Comparison of ENCODE assay signal across 8 cellular contexts in genomic region chr7:78510580-78511188, GRCh38.
DNase-seq lines count a peak whose midpoint lies in the region; ATAC-seq, FAIRE-seq and TF ChIP-seq lines count a peak whose summit lies in the region.

No MANE protein-coding gene starts in this region.

- H3K9me3 ChIP-seq in neural progenitor cell (ENCODE audit: low read depth), result no peaks in the 10 kb centered on the region

- peaks cover 5% of the 10 kb centered on the region for H3K27me3 Mint-ChIP-seq in neural progenitor cell (ENCODE audit: insufficient read depth, low read depth)

- H3K4me1 ChIP-seq in neural progenitor cell, result no peaks in the 10 kb centered on the region

- no peak overlapping the region for H2AFZ ChIP-seq in neural progenitor cell (replicated peaks)

- H3F3A ChIP-seq in neural progenitor cell (ENCODE audit: low read depth), result no peaks in the 10 kb centered on the region

- no peaks in the 10 kb centered on the region for H4K20me1 ChIP-seq in neural progenitor cell (ENCODE audit: low read depth)

- peak; percentile 26 for DNase-seq in A172 (ENCODE audit: low spot score)
- peak; percentile 5 for DNase-seq in GM12891 (ENCODE audit: insufficient read length, low spot score)
- DNase-seq in NOMO-1 treated with DMSO at 0.1 percent for 48 hours (lab: John Stamatoyannopoulos, UW; ENCODE audit: unreplicated experiment), result peak; percentile 77
- DNase-seq in erythroblast (lab: John Stamatoyannopoulos, UW), result peak; percentile 6 to 19
- DNase-seq in neural progenitor cell (ENCODE audit: low spot score), result peak; percentile 62
- no peak for DNase-seq in GF-D8 (lab: John Stamatoyannopoulos, UW)

- no peak overlapping the region for H3K4me3 Mint-ChIP-seq in neural progenitor cell

- peaks cover 3% of the 10 kb centered on the region for H3K4me1 Mint-ChIP-seq in neural progenitor cell

- peak; percentile 81 for TF ChIP-seq CTCF in neural progenitor cell (IDR thresholded peaks at IDR 0.05)

- no peak overlapping the region for H3K9ac ChIP-seq in neural progenitor cell

- H3K27ac Mint-ChIP-seq in neural progenitor cell, result no peak overlapping the region

- no peaks in the 10 kb centered on the region for H3K36me3 Mint-ChIP-seq in neural progenitor cell

- H3K4me2 ChIP-seq in neural progenitor cell, result no peak overlapping the region

- ATAC-seq in HG03280 (IDR thresholded peaks at IDR 0.05; ENCODE audit: unreplicated experiment) (peak; percentile 81), GM19023 (IDR thresholded peaks at IDR 0.05; ENCODE audit: unreplicated experiment) (no peak)

- H3K9me3 Mint-ChIP-seq in neural progenitor cell, result no peaks in the 10 kb centered on the region

- TF ChIP-seq POLR2A in GM12891 (IDR thresholded peaks at IDR 0.05; ENCODE audit: low read depth, low read length), result no peak
- no peak for TF ChIP-seq POLR2A in erythroblast (IDR thresholded peaks at IDR 0.05; ENCODE audit: low read length)

- no peak for FAIRE-seq in GM12891 (lab: Jason Lieb, UNC)

- H3K36me3 ChIP-seq in neural progenitor cell, result no peaks in the 10 kb centered on the region

- no peak overlapping the region for H3K27ac ChIP-seq in neural progenitor cell

- no peak overlapping the region for H3K4me3 ChIP-seq in neural progenitor cell

- H3K79me2 ChIP-seq in neural progenitor cell (ENCODE audit: low read depth), result no peaks in the 10 kb centered on the region

- no peaks in the 10 kb centered on the region for H3K27me3 ChIP-seq in neural progenitor cell

TF ChIP-seq in GM12891, 5 proteins besides CTCF, POLR2A, EP300 and RAD21:
- no peak for TF ChIP-seq POLR2AphosphoS5 (IDR thresholded peaks at IDR 0.05; ENCODE audit: low read depth, low read length)
- TF ChIP-seq PAX5 (IDR thresholded peaks at IDR 0.05; ENCODE audit: insufficient read depth, low read length, severe bottlenecking), result no peak
- TF ChIP-seq TAF1 (IDR thresholded peaks at IDR 0.05; ENCODE audit: low read depth, low read length), result no peak
